ENCODE assay signal across 8 cellular contexts in the genomic region with DNA sequence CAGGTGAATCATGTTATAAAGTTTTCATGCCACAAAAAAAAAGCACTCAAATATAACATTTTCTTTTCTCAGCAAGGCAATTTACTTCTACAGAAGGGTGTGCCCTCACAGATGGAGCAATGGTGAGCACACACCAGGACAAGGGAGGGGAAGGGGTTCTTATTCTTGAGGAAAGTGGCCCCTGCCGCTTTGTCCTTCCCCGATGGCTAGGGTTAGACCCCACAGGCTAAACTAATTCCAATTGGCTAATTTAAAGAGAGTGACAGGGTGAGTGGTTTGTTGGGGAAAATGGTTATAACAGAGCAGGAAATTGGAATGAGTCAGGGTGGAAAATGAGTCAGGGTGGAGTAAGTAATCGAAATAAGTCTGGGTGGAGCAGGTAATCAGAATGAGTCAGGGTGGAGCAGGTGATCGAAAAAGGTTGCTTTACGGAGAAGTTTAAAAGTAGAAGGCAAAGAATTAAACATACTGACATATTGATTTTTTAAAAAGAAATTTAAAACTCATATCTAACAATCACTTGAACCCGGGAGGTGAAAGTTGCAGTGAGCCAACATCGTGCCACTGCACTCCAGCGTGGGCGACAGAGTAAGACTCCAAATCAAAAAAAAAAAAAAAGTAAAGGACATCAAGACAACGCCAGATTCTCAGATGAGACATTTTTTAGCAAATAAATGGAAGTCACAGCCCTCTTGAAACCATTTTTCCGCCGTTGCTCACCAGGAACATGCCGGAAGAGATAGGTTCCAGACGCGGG. TPM values are rescaled to one million over a fixed set of nuclear protein-coding genes. Genes with fewer than 3 reads are reported as not detected.
DNase-seq lines count a peak whose midpoint lies in the region; ATAC-seq, FAIRE-seq and TF ChIP-seq lines count a peak whose summit lies in the region.

No MANE protein-coding gene starts in this region.

- ATAC-seq in HG02840 (IDR thresholded peaks at IDR 0.05; ENCODE audit: low FRiP score, unreplicated experiment): no peak
- ATAC-seq in GM21619 (IDR thresholded peaks at IDR 0.05; ENCODE audit: unreplicated experiment): no peak

- H3K9me3 Mint-ChIP-seq in activated naive CD4-positive, alpha-beta T cell treated with anti-CD3 and anti-CD28 coated beads, Interleukin-2, amount 10 ng/mL, durations not matched to agents 7 days and 5 days: peaks cover 42% of the 10 kb centered on the region

- peak overlapping the region; percentile 97 for H3K27ac Mint-ChIP-seq in activated naive CD4-positive, alpha-beta T cell treated with anti-CD3 and anti-CD28 coated beads, Interleukin-2, amount 10 ng/mL, durations not matched to agents 7 days and 5 days

- peaks cover 59% of the 10 kb centered on the region for H3K36me3 Mint-ChIP-seq in activated naive CD4-positive, alpha-beta T cell treated with anti-CD3 and anti-CD28 coated beads, Interleukin-2, amount 10 ng/mL, durations not matched to agents 7 days and 5 days

- H3K27me3 ChIP-seq in MG63 (no peaks in the 10 kb centered on the region), iPS-15b (ENCODE audit: control insufficient read depth, insufficient read depth, low read length) (no peaks in the 10 kb centered on the region)

- CTCF ChIA-PET in activated naive CD4-positive, alpha-beta T cell treated with anti-CD3 and anti-CD28 coated beads, Interleukin-2, amount 10 ng/mL, durations not matched to agents 7 days and 5 days (lab: Charles Lee): no interaction called here

- H3K4me1 Mint-ChIP-seq in activated naive CD4-positive, alpha-beta T cell treated with anti-CD3 and anti-CD28 coated beads, Interleukin-2, amount 10 ng/mL, durations not matched to agents 7 days and 5 days: peaks cover 23% of the 10 kb centered on the region

- H3K4me3 Mint-ChIP-seq in activated naive CD4-positive, alpha-beta T cell treated with anti-CD3 and anti-CD28 coated beads, Interleukin-2, amount 10 ng/mL, durations not matched to agents 7 days and 5 days: peak overlapping the region; percentile 90

- H3K9ac ChIP-seq in iPS-15b (ENCODE audit: low read depth, low read length): peak overlapping the region; percentile 99

- H3K27me3 Mint-ChIP-seq in activated naive CD4-positive, alpha-beta T cell treated with anti-CD3 and anti-CD28 coated beads, Interleukin-2, amount 10 ng/mL, durations not matched to agents 7 days and 5 days: peaks cover 9% of the 10 kb centered on the region

- peaks cover 43% of the 10 kb centered on the region for H3K36me3 ChIP-seq in MG63
- no peaks in the 10 kb centered on the region for H3K36me3 ChIP-seq in iPS-15b (ENCODE audit: control insufficient read depth, insufficient read depth, low read length)

- no peaks in the 10 kb centered on the region for H3K4me1 ChIP-seq in iPS-15b (ENCODE audit: control insufficient read depth, insufficient read depth, low read length)

- DNase-seq in Daoy (ENCODE audit: low read depth): peak; percentile 25
- no peak for DNase-seq in MG63
- DNase-seq in activated naive CD4-positive, alpha-beta T cell treated with anti-CD3 and anti-CD28 coated beads, Interleukin-2, amount 10 ng/mL, durations not matched to agents 7 days and 5 days: no peak
- DNase-seq in stimulated activated CD4-positive, alpha-beta T cell treated with anti-CD3 and anti-CD28 coated beads, Interleukin-15, amount 100 ng/mL, for 24 hours: peak; percentile 42
- DNase-seq in GM12891 (ENCODE audit: insufficient read length, low spot score): no peak

- H3K4me3 ChIP-seq in MG63 (peak overlapping the region; percentile 64), iPS-15b (ENCODE audit: low read depth, low read length) (peak overlapping the region; percentile 94)

- FAIRE-seq in GM12891 (lab: Jason Lieb, UNC): no peak

- no peak for TF ChIP-seq POLR2A in GM12891 (IDR thresholded peaks at IDR 0.05; ENCODE audit: low read depth, low read length)

- H3K9me3 ChIP-seq in MG63: peaks cover 52% of the 10 kb centered on the region
- peaks cover 10% of the 10 kb centered on the region for H3K9me3 ChIP-seq in iPS-15b (ENCODE audit: control insufficient read depth, insufficient read depth, low read length)

TF ChIP-seq in GM12891, 5 proteins besides CTCF, POLR2A, EP300 and RAD21:
- TF ChIP-seq PAX5 (IDR thresholded peaks at IDR 0.05; ENCODE audit: insufficient read depth, low read length, severe bottlenecking) (no peak), POLR2AphosphoS5 (IDR thresholded peaks at IDR 0.05; ENCODE audit: low read depth, low read length) (no peak), SPI1 (IDR thresholded peaks at IDR 0.05; ENCODE audit: low read depth, low read length) (no peak)

RNA-seq across cellular contexts. Expression of gene ZNF562, which starts 0.8 kb away (rescaled TPM):
- 29.9 and 30.1 TPM in 2 replicates for total RNA-seq in Daoy (2014; rRNA removed; shearing (Covaris generic))
- total RNA-seq in MG63 (2014; rRNA removed; shearing (Covaris generic); ENCODE audit: low replicate concordance): 12.0 and 16.1 TPM in 2 replicates
- 5.1 TPM for polyA plus RNA-seq in GM12891 (2012; ENCODE audit: low read depth, missing spikeins)

RNA-seq across cellular contexts. Expression of gene ZNF561, which starts 53.1 kb away (rescaled TPM):
- 14.3 and 16.5 TPM in 2 replicates for total RNA-seq in Daoy (2014; rRNA removed; shearing (Covaris generic))
- total RNA-seq in MG63 (2014; rRNA removed; shearing (Covaris generic); ENCODE audit: low replicate concordance): 9.2 and 26.3 TPM in 2 replicates
- polyA plus RNA-seq in GM12891 (2012; ENCODE audit: low read depth, missing spikeins): 12.1 TPM

Comparison
In these comparisons a context has a peak if more than half of its experiments do, and no peak if none do; other contexts are left out.
1. DNase-seq: peak in Daoy (single experiment) and stimulated activated CD4-positive, alpha-beta T cell treated with anti-CD3 and anti-CD28 coated beads, Interleukin-15, amount 100 ng/mL, for 24 hours (single experiment); none in MG63 (single experiment), activated naive CD4-positive, alpha-beta T cell treated with anti-CD3 and anti-CD28 coated beads, Interleukin-2, amount 10 ng/mL, durations not matched to agents 7 days and 5 days (single experiment) and GM12891 (single experiment).